1 cellular context compared by ENCODE assay signal in genomic region chr1:12477301-12477700, GRCh38.
TF ChIP-seq lines count a peak whose summit lies in the region.

No MANE protein-coding gene starts in this region.

TF ChIP-seq in HepG2, 621 proteins besides CTCF, POLR2A, EP300 and RAD21 (continued from another document):
- no peak for TF ChIP-seq ZNF609 (CRISPR knock-in tag; IDR thresholded peaks at IDR 0.05; ENCODE audit: borderline replicate concordance)
